ENCODE assay signal across 10 cellular contexts in the genomic region with DNA sequence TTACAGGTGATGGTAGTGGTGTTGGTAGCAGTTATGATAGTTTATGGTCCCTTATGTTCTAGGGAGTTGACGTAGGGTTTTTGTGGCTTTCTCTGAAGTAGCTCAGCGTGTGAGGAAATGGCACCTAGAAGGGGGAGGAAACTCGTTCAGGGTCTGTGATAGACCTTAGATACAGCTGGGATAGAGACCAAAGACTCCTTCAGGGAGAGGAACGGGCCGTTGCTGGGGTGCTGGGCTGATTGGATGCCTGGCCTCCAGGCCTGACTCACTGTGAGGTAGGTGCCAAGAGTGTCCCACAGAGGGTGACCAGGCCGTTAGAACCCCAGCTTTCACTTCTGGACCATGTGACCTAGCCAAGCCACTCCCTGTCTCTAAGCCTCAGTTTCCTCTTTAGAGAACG.
DNase-seq lines count a peak whose midpoint lies in the region; ATAC-seq lines count a peak whose summit lies in the region.
"Had no signal": no experiment of that assay in that cellular context is flagged by ENCODE, and none has a peak within 500 bp of the region (broad histone marks: within the 10 kb centered on the region; RNA-seq: fewer than 3 reads in every experiment).

No MANE protein-coding gene starts in this region.

- peaks cover 0 to 18% (median 2%) of the 10 kb centered on the region in 4 donors for H3K4me1 Mint-ChIP-seq in CD4-positive, CD25-positive, alpha-beta regulatory T cell
- peaks cover 19 to 22% of the 10 kb centered on the region in 2 donors for H3K4me1 Mint-ChIP-seq in effector memory CD8-positive, alpha-beta T cell (ENCODE audit: low read depth in 2 of 2)

- H3K27ac Mint-ChIP-seq in CD4-positive, CD25-positive, alpha-beta regulatory T cell: peak overlapping the region in 2 of 3 donors; percentile 15 to 22
- peak overlapping the region; percentile 49 to 76 for H3K27ac Mint-ChIP-seq in effector memory CD8-positive, alpha-beta T cell

- H3K4me1 ChIP-seq in CD4-positive, CD25-positive, alpha-beta regulatory T cell (ENCODE audit: control insufficient read depth, insufficient read depth, low read length, poor library complexity, severe bottlenecking): no peaks in the 10 kb centered on the region
- H3K4me1 ChIP-seq in rectal smooth muscle tissue (ENCODE audit: control insufficient read depth, insufficient read depth, low read length): peaks cover 50% of the 10 kb centered on the region

- no peak overlapping the region for H3K9ac ChIP-seq in rectal smooth muscle tissue (ENCODE audit: low read length)

- H3K9me3 Mint-ChIP-seq in CD4-positive, CD25-positive, alpha-beta regulatory T cell: no peaks in the 10 kb centered on the region
- no peaks in the 10 kb centered on the region for H3K9me3 Mint-ChIP-seq in effector memory CD8-positive, alpha-beta T cell

- H3K4me3 ChIP-seq in CD4-positive, CD25-positive, alpha-beta regulatory T cell (ENCODE audit: low read depth, low read length): no peak overlapping the region
- H3K4me3 ChIP-seq in rectal smooth muscle tissue (ENCODE audit: low read length): no peak overlapping the region
- H3K4me3 ChIP-seq: SJCRH30 had no signal

- no peak overlapping the region for H3K27ac ChIP-seq in CD4-positive, CD25-positive, alpha-beta regulatory T cell (ENCODE audit: insufficient read depth, low read length, poor library complexity, severe bottlenecking)
- peak overlapping the region; percentile 85 for H3K27ac ChIP-seq in rectal smooth muscle tissue (ENCODE audit: low read depth, low read length)
- H3K27ac ChIP-seq: SJCRH30 had no signal

- peak in 1 of 3 donors; percentile 51 for DNase-seq in CD4-positive, CD25-positive, alpha-beta regulatory T cell
- DNase-seq in M059J (ENCODE audit: low read depth) (peak; percentile 42), midbrain (lab: John Stamatoyannopoulos, UW) (no peak), NCI-H2081 treated with DMSO at 0.1 percent for 48 hours (lab: John Stamatoyannopoulos, UW) (no peak), SIG-M5 (lab: John Stamatoyannopoulos, UW) (no peak), NCI-H748 (lab: John Stamatoyannopoulos, UW; ENCODE audit: unreplicated experiment) (no peak)
- DNase-seq in effector memory CD8-positive, alpha-beta T cell: peak; percentile 27 to 34 (median 29)
- DNase-seq: Calu3, SJCRH30 had no signal

- H3K36me3 Mint-ChIP-seq in CD4-positive, CD25-positive, alpha-beta regulatory T cell: no peaks in the 10 kb centered on the region
- no peaks in the 10 kb centered on the region for H3K36me3 Mint-ChIP-seq in effector memory CD8-positive, alpha-beta T cell (ENCODE audit: insufficient read depth)

- peak in 1 of 2 donors; percentile 35 for ATAC-seq in CD4-positive, CD25-positive, alpha-beta regulatory T cell (ENCODE audit: low read depth in 2 of 2)
- peak; percentile 89 for ATAC-seq in effector memory CD8-positive, alpha-beta T cell (replicated peaks)

- no peaks in the 10 kb centered on the region for H3K36me3 ChIP-seq in CD4-positive, CD25-positive, alpha-beta regulatory T cell (ENCODE audit: control insufficient read depth, insufficient read depth, low read length)
- H3K36me3 ChIP-seq in rectal smooth muscle tissue (ENCODE audit: control insufficient read depth, insufficient read depth, low read length): no peaks in the 10 kb centered on the region
- H3K36me3 ChIP-seq: SJCRH30 had no signal

- no peaks in the 10 kb centered on the region for H3K27me3 Mint-ChIP-seq in CD4-positive, CD25-positive, alpha-beta regulatory T cell
- no peaks in the 10 kb centered on the region for H3K27me3 Mint-ChIP-seq in effector memory CD8-positive, alpha-beta T cell

- peak overlapping the region in 2 of 4 donors; percentile 4 to 13 for H3K4me3 Mint-ChIP-seq in CD4-positive, CD25-positive, alpha-beta regulatory T cell
- peak overlapping the region; percentile 28 to 63 for H3K4me3 Mint-ChIP-seq in effector memory CD8-positive, alpha-beta T cell

- no peaks in the 10 kb centered on the region for H3K9me3 ChIP-seq in CD4-positive, CD25-positive, alpha-beta regulatory T cell (ENCODE audit: control insufficient read depth in 2 of 2, low read length in 2 of 2)
- H3K9me3 ChIP-seq: SJCRH30 had no signal

- no peaks in the 10 kb centered on the region for H3K27me3 ChIP-seq in CD4-positive, CD25-positive, alpha-beta regulatory T cell (ENCODE audit: control insufficient read depth, insufficient read depth, low read length)
- no peaks in the 10 kb centered on the region for H3K27me3 ChIP-seq in rectal smooth muscle tissue (ENCODE audit: control insufficient read depth, insufficient read depth, low read length)
- H3K27me3 ChIP-seq: SJCRH30 had no signal

Comparison
In these comparisons a context has a peak if more than half of its experiments do, and no peak if none do; other contexts are left out.
1. DNase-seq: peak in M059J (single experiment) and effector memory CD8-positive, alpha-beta T cell (3 of 3); none in midbrain (single experiment), NCI-H2081 treated with DMSO at 0.1 percent for 48 hours (single experiment), SIG-M5 (single experiment) and NCI-H748 (single experiment).